ENCODE assay signal across 9 cellular contexts in genomic region chr3:123258811-123259420, GRCh38. TPM values are rescaled to one million over a fixed set of nuclear protein-coding genes. Genes with fewer than 3 reads are reported as not detected.
DNase-seq lines count a peak whose midpoint lies in the region; ATAC-seq and TF ChIP-seq lines count a peak whose summit lies in the region.
"Had no signal": no experiment of that assay in that cellular context is flagged by ENCODE, and none has a peak within 500 bp of the region (broad histone marks: within the 10 kb centered on the region; RNA-seq: fewer than 3 reads in every experiment).

No MANE protein-coding gene starts in this region.

- H3K27ac Mint-ChIP-seq in H9: no peak overlapping the region

- H3K9ac ChIP-seq in H9 (ENCODE audit: extremely low read depth, insufficient read length, low read length): no peak overlapping the region

- TF ChIP-seq CTCF in C4-2B (conservative IDR thresholded peaks at IDR 0.05) (peak; percentile 92), H9 (conservative IDR thresholded peaks at IDR 0.05) (peak; percentile 56)

- no CpG with 5 or more reads among the region's 3 CpGs for WGBS in H9 (ENCODE audit: extremely low coverage, insufficient read length, low lambda C conversion rate)

- no peak overlapping the region for H3K4me2 ChIP-seq in H9 (ENCODE audit: insufficient read depth, insufficient read length, low read length)

- no peak overlapping the region for H2BK15ac ChIP-seq in H9 (ENCODE audit: low read depth, low read length)

- no peaks in the 10 kb centered on the region for H3K79me1 ChIP-seq in H9 (ENCODE audit: insufficient read depth, low read depth, low read length, poor library complexity, severe bottlenecking)

- H4K91ac ChIP-seq in H9 (ENCODE audit: insufficient read length, low read depth, low read length): no peak overlapping the region

- H2BK20ac ChIP-seq in H9 (ENCODE audit: low read depth, low read length, poor library complexity, severe bottlenecking): no peak overlapping the region

- H3K4ac ChIP-seq in H9 (ENCODE audit: low read depth, low read length): no peak overlapping the region

- H3K27ac ChIP-seq in C4-2B (no peak overlapping the region), H9 (ENCODE audit: insufficient read length, low read depth, low read length) (no peak overlapping the region)
- H3K27ac ChIP-seq: HL-60 had no signal

- no peaks in the 10 kb centered on the region for H3K79me2 ChIP-seq in H9 (ENCODE audit: insufficient read depth, low read length)

- no peak overlapping the region for H2BK5ac ChIP-seq in H9 (ENCODE audit: insufficient read length, low read length)

- H3K23me2 ChIP-seq in H9 (ENCODE audit: insufficient read length, low read depth, low read length, poor library complexity, severe bottlenecking): no peaks in the 10 kb centered on the region

- ATAC-seq in GM18909 (IDR thresholded peaks at IDR 0.05; ENCODE audit: poor library complexity, unreplicated experiment) (no peak), HG02588 (IDR thresholded peaks at IDR 0.05; ENCODE audit: unreplicated experiment) (no peak), GM21529 (IDR thresholded peaks at IDR 0.05; ENCODE audit: unreplicated experiment) (no peak)

- no peak overlapping the region for H3K14ac ChIP-seq in H9 (ENCODE audit: insufficient read depth, low read length)

- H2AFZ ChIP-seq in H9 (ENCODE audit: low read length): no peak overlapping the region

- H3K9me3 ChIP-seq in H9 (ENCODE audit: control insufficient read depth, low read depth, low read length): no peaks in the 10 kb centered on the region

- H3K4me3 Mint-ChIP-seq in H9: no peak overlapping the region

- no peak overlapping the region for H4K8ac ChIP-seq in H9 (replicated peaks; ENCODE audit: insufficient read length, low read depth, low read length)

- no peaks in the 10 kb centered on the region; the same call in 1 of the 2 replicates for H3K4me1 ChIP-seq in H9 (ENCODE audit: insufficient read depth, low read length)

- peaks cover 0 to 3% of the 10 kb centered on the region in 2 experiments; a peak in 1 of 4 replicates for H3K4me1 Mint-ChIP-seq in H9

- H4K20me1 ChIP-seq in H9 (ENCODE audit: control insufficient read depth, insufficient read depth, insufficient read length): no peaks in the 10 kb centered on the region

- H3K27me3 ChIP-seq in H9 (ENCODE audit: insufficient read depth, low read length): no peaks in the 10 kb centered on the region

- H2BK120ac ChIP-seq in H9 (ENCODE audit: low read depth, low read length, poor library complexity, severe bottlenecking): no peak overlapping the region

- H3K27me3 Mint-ChIP-seq in H9 (ENCODE audit: low read depth): no peaks in the 10 kb centered on the region

- no peak overlapping the region for H2AK5ac ChIP-seq in H9 (ENCODE audit: insufficient read length, low read length)

- no peak overlapping the region for H3T11ph ChIP-seq in H9 (ENCODE audit: low read length)

- no peak overlapping the region for H3K56ac ChIP-seq in H9 (ENCODE audit: insufficient read length, low read depth, low read length)

- DNase-seq in H9 (no peak), NCI-H748 treated with DMSO at 0.1 percent for 48 hours (lab: John Stamatoyannopoulos, UW) (peak; percentile 7), cerebellar cortex (ENCODE audit: low spot score) (peak; percentile 54), medulla oblongata (ENCODE audit: extremely low spot score) (peak; percentile 45)

- H3K9me3 Mint-ChIP-seq in H9: no peaks in the 10 kb centered on the region

- H3K18ac ChIP-seq in H9 (ENCODE audit: insufficient read length, low read depth, low read length): no peak overlapping the region

- no peak overlapping the region for H2BK12ac ChIP-seq in H9 (ENCODE audit: insufficient read length, low read depth, low read length)

- H3K36me3 Mint-ChIP-seq in H9 (ENCODE audit: insufficient read depth in 1 of 3, low read depth in 3 of 3): no peaks in the 10 kb centered on the region

- H4K5ac ChIP-seq in H9 (ENCODE audit: insufficient read length, low read depth, low read length): no peak overlapping the region

- no peak overlapping the region for H3K23ac ChIP-seq in H9 (ENCODE audit: insufficient read length, low read depth, low read length)

RNA-seq across cellular contexts. Expression of gene SEC22A, which starts 57.2 kb away (rescaled TPM):
- 6.2 and 9.9 TPM in 2 replicates for total RNA-seq in H9 (2021)
